In the genomic region with DNA sequence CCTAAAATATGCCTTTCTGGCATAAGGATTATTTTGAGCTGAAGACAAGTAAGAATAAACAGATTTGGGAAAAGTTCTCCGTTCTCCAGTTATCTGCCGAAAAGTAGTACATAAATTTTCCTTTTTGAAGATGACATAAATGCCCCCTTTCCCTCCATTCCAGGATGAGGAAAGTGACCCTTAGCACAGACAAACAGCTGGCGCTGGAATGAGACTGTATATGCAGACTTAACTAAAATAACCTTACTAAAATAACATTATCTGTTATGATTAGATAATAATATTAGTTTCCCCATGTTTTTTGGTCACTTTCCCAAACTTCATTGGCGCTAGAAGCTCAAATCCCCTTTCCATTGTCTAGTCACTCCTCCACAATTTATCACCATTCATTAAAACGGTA, we compare ENCODE assay signal across 1 cellular context.
TF ChIP-seq lines count a peak whose summit lies in the region.

No MANE protein-coding gene starts in this region.

TF ChIP-seq in IMR-90, 13 proteins besides CTCF, POLR2A, EP300 and RAD21 (continued from another document):
- TF ChIP-seq MAZ (IDR thresholded peaks at IDR 0.05; ENCODE audit: borderline replicate concordance, low read depth, low read length) (no peak), BHLHE40 (IDR thresholded peaks at IDR 0.05; ENCODE audit: low read depth, low read length) (no peak), FOS (IDR thresholded peaks at IDR 0.05; ENCODE audit: low read depth, low read length) (no peak), NFE2L2 (IDR thresholded peaks at IDR 0.05; ENCODE audit: low read depth, low read length) (no peak), MXI1 (IDR thresholded peaks at IDR 0.05; ENCODE audit: borderline replicate concordance, low read depth, low read length) (no peak), RCOR1 (IDR thresholded peaks at IDR 0.05; ENCODE audit: insufficient replicate concordance, low read length) (no peak), CHD1 (IDR thresholded peaks at IDR 0.05; ENCODE audit: low read depth, low read length) (no peak), MAFK (IDR thresholded peaks at IDR 0.05; ENCODE audit: low read depth, low read length) (no peak), SMC3 (IDR thresholded peaks at IDR 0.05; ENCODE audit: low read depth, low read length) (no peak)
- TF ChIP-seq, protein P1, sequence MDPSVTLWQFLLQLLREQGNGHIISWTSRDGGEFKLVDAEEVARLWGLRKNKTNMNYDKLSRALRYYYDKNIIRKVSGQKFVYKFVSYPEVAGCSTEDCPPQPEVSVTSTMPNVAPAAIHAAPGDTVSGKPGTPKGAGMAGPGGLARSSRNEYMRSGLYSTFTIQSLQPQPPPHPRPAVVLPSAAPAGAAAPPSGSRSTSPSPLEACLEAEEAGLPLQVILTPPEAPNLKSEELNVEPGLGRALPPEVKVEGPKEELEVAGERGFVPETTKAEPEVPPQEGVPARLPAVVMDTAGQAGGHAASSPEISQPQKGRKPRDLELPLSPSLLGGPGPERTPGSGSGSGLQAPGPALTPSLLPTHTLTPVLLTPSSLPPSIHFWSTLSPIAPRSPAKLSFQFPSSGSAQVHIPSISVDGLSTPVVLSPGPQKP (IDR thresholded peaks at IDR 0.05; ENCODE audit: borderline replicate concordance, low read depth, low read length) = no peak
- TF ChIP-seq, protein P2, sequence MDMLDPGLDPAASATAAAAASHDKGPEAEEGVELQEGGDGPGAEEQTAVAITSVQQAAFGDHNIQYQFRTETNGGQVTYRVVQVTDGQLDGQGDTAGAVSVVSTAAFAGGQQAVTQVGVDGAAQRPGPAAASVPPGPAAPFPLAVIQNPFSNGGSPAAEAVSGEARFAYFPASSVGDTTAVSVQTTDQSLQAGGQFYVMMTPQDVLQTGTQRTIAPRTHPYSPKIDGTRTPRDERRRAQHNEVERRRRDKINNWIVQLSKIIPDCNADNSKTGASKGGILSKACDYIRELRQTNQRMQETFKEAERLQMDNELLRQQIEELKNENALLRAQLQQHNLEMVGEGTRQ (IDR thresholded peaks at IDR 0.05; ENCODE audit: low read depth, low read length) = no peak
